ENCODE assay signal across 1 cellular context in the genomic region with DNA sequence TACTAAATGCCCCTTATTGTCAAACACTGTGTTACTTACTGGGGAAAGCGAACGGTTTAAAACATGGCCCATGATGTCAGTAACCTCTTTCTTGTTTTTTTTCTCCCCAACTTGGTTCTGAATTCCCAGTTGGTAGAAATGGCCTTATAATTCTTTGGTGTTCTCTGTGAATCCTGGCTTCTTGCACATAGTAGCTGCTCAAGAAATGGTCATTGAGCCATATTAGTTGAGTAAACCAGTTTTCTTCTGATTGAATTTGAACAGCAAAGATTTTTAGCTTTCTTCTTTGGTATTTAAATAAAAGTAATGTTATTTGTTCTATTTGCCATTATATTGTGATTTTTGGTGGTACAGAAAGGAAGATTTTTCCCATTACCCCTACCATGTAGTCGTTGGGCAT.
A peak's percentile ranks its signal among the peaks of the same experiment; 100 is the strongest.
TF ChIP-seq lines count a peak whose summit lies in the region.

No MANE protein-coding gene starts in this region.

TF ChIP-seq in K562, 482 proteins besides CTCF, POLR2A, EP300 and RAD21:
- TF ChIP-seq UBTF (IDR thresholded peaks at IDR 0.05; ENCODE audit: borderline replicate concordance in 1 of 2, low read depth in 2 of 2, low read length in 2 of 2) (no peak), SMAD1 (IDR thresholded peaks at IDR 0.05; ENCODE audit: low read depth, low read length, partially characterized antibody) (no peak), ADNP (tag; IDR thresholded peaks at IDR 0.05) (0 out of 2 replicates have a peak, but pooled peaks have one; percentile 23), MTA1 (IDR thresholded peaks at IDR 0.05; ENCODE audit: borderline replicate concordance) (no peak), ZNF586 (CRISPR knock-in tag; conservative IDR thresholded peaks at IDR 0.05) (no peak), FOXJ2 (tag; IDR thresholded peaks at IDR 0.05) (no peak), SMARCC2 (IDR thresholded peaks at IDR 0.05; ENCODE audit: low read depth) (no peak), JUNB (CRISPR knock-in tag; conservative IDR thresholded peaks at IDR 0.05) (no peak), RBM25 (IDR thresholded peaks at IDR 0.05; ENCODE audit: low read depth, low read length, severe bottlenecking) (peak; percentile 84), BCOR (IDR thresholded peaks at IDR 0.05) (peak; percentile 55; the same call in 1 of the 2 replicates), SMARCA5 (IDR thresholded peaks at IDR 0.05) (0 out of 2 replicates have a peak, but pooled peaks have one; percentile 37), HDAC2 (IDR thresholded peaks at IDR 0.05) (0 out of 2 replicates have a peak, but pooled peaks have one; percentile 10)
TF ChIP-seq in K562: peak in this region for 5.
